ENCODE assay signal across 34 cellular contexts in genomic region chr4:109876634-109877265, GRCh38. TPM values are rescaled to one million over a fixed set of nuclear protein-coding genes. Genes with fewer than 3 reads are reported as not detected.
"Had no signal": no experiment of that assay in that cellular context is flagged by ENCODE, and none has a peak within 500 bp of the region (broad histone marks: within the 10 kb centered on the region; RNA-seq: fewer than 3 reads in every experiment).

No MANE protein-coding gene starts in this region.

- H3K4me3 ChIP-seq: adrenal gland, cardiac muscle cell had no signal

- H3K4me1 ChIP-seq: adrenal gland had no signal

- H3K27me3 ChIP-seq: adrenal gland, cardiac muscle cell had no signal

- DNase-seq: activated B cell treated with CpG ODN at 0.5 μM for 24 hours; activated CD4-positive, alpha-beta memory T cell treated with anti-CD3 and anti-CD28 coated beads for 36 hours; activated CD4-positive, alpha-beta T cell treated with anti-CD3 and anti-CD28 coated beads for 4 hours; activated CD4-positive, alpha-beta T cell treated with anti-CD3 and anti-CD28 coated beads, Interleukin-2, amount 10 ng/mL, durations not matched to agents 24 days and 14 days; activated CD4-positive, alpha-beta T cell treated with anti-CD3 and anti-CD28 coated beads, Interleukin-2, amount 50 U/mL, for 1 hour; activated CD4-positive, alpha-beta T cell treated with anti-CD3 and anti-CD28 coated beads, Interleukin-2, amount 50 U/mL, for 4 hours; activated CD4-positive, CD25-positive, alpha-beta regulatory T cell treated with anti-CD3 and anti-CD28 coated beads, Interleukin-2, amount 50 U/mL, for 72 hours; activated CD8-positive, alpha-beta memory T cell treated with anti-CD3 and anti-CD28 coated beads, Interleukin-2, amount 50 U/mL, for 4 hours; activated CD8-positive, alpha-beta T cell treated with anti-CD3 and anti-CD28 coated beads for 36 hours; activated effector memory CD4-positive, alpha-beta T cell treated with anti-CD3 and anti-CD28 coated beads, Interleukin-2, amount 50 U/mL, for 16 hours; activated gamma-delta T cell treated with Interleukin-2 at 50 U/mL for 16 hours; activated naive CD4-positive, alpha-beta T cell; activated naive CD4-positive, alpha-beta T cell treated with anti-CD3 and anti-CD28 coated beads for 36 hours; activated naive CD4-positive, alpha-beta T cell treated with anti-CD3 and anti-CD28 coated beads, Interleukin-2, amount 50 U/mL, for 16 hours; activated naive CD8-positive, alpha-beta T cell treated with anti-CD3 and anti-CD28 coated beads for 36 hours; activated T-cell treated with anti-CD3 and anti-CD28 coated beads for 4 hours; activated T-cell treated with anti-CD3 and anti-CD28 coated beads, Interleukin-2, amount 50 U/mL, for 1 hour; activated T-cell treated with anti-CD3 and anti-CD28 coated beads, Interleukin-2, amount 50 U/mL, for 4 hours; activated T-cell treated with anti-CD3 and anti-CD28 coated beads, Interleukin-2, amount 50 U/mL, for 72 hours; adrenal gland; amniotic stem cell; aorta; caudate nucleus; cerebellar nuclear complex; T-cell; T-helper 2 cell; T-helper 9 cell had no signal

- H3K9me3 ChIP-seq: adrenal gland had no signal

- H3K27ac ChIP-seq: adrenal gland, cardiac muscle cell, VCaP had no signal

- H3K36me3 ChIP-seq: adrenal gland, cardiac muscle cell had no signal

- ATAC-seq: activated CD8-positive, alpha-beta T cell treated with anti-CD3 and anti-CD28 coated beads for 36 hours; activated naive CD4-positive, alpha-beta T cell treated with anti-CD3 and anti-CD28 coated beads, Interleukin-2, amount 50 U/mL, for 72 hours; activated T-cell treated with anti-CD3 and anti-CD28 coated beads, Interleukin-2, amount 50 U/mL, for 4 hours; activated T-cell treated with anti-CD3 and anti-CD28 coated beads, Interleukin-2, amount 50 U/mL, for 72 hours; activated T-helper 17 cell treated with anti-CD3 and anti-CD28 coated beads, Interleukin-2, amount 50 U/mL, for 72 hours; T-cell had no signal

RNA-seq across cellular contexts. Expression of gene LRIT3, which starts 28.8 kb away (rescaled TPM):
- total RNA-seq: activated T-helper 1 cell treated with anti-CD3 and anti-CD28 coated beads, Interleukin-12 subunit alpha, Interleukin-12 subunit beta, Interleukin-2, Interleukin-4 antibody, amounts not matched to agents 30 ng/mL and 10 ng/mL and 1 ng/mL, durations not matched to agents 14 hours and 24 hours and 36 hours had no signal

RNA-seq across cellular contexts. Expression of gene EGF, which starts 35.9 kb away (rescaled TPM):
- total RNA-seq: activated B cell treated with CpG ODN at 0.5 μM for 24 hours; activated CD4-positive, alpha-beta memory T cell treated with anti-CD3 and anti-CD28 coated beads for 36 hours; activated CD4-positive, alpha-beta T cell treated with anti-CD3 and anti-CD28 coated beads, Interleukin-2, amount 10 ng/mL, durations not matched to agents 24 days and 14 days; activated CD8-positive, alpha-beta memory T cell treated with anti-CD3 and anti-CD28 coated beads for 36 hours; activated CD8-positive, alpha-beta T cell treated with anti-CD3 and anti-CD28 coated beads for 36 hours; activated naive CD4-positive, alpha-beta T cell treated with anti-CD3 and anti-CD28 coated beads for 36 hours; activated naive CD4-positive, alpha-beta T cell treated with anti-CD3 and anti-CD28 coated beads, Interleukin-2, amount 50 U/mL, for 72 hours; activated naive CD8-positive, alpha-beta T cell treated with anti-CD3 and anti-CD28 coated beads for 36 hours; activated T-cell treated with anti-CD3 and anti-CD28 coated beads, Interleukin-2, amount 50 U/mL, for 72 hours; activated T-helper 1 cell treated with anti-CD3 and anti-CD28 coated beads, Interleukin-12 subunit alpha, Interleukin-12 subunit beta, Interleukin-2, Interleukin-4 antibody, amounts not matched to agents 30 ng/mL and 10 ng/mL and 1 ng/mL, durations not matched to agents 14 hours and 24 hours and 36 hours; activated T-helper 17 cell treated with anti-CD3 and anti-CD28 coated beads, Interleukin-2, amount 50 U/mL, for 72 hours had no signal

RNA-seq across cellular contexts. Expression of gene RRH, which starts 49.0 kb away (rescaled TPM):
- total RNA-seq: activated B cell treated with CpG ODN at 0.5 μM for 24 hours; activated CD4-positive, alpha-beta T cell treated with anti-CD3 and anti-CD28 coated beads, Interleukin-2, amount 10 ng/mL, durations not matched to agents 24 days and 14 days; activated CD8-positive, alpha-beta T cell treated with anti-CD3 and anti-CD28 coated beads for 36 hours; activated naive CD4-positive, alpha-beta T cell treated with anti-CD3 and anti-CD28 coated beads for 36 hours; activated naive CD8-positive, alpha-beta T cell treated with anti-CD3 and anti-CD28 coated beads for 36 hours; cardiac muscle cell; chondrocyte had no signal
